8 cellular contexts compared by ENCODE assay signal in the genomic region with DNA sequence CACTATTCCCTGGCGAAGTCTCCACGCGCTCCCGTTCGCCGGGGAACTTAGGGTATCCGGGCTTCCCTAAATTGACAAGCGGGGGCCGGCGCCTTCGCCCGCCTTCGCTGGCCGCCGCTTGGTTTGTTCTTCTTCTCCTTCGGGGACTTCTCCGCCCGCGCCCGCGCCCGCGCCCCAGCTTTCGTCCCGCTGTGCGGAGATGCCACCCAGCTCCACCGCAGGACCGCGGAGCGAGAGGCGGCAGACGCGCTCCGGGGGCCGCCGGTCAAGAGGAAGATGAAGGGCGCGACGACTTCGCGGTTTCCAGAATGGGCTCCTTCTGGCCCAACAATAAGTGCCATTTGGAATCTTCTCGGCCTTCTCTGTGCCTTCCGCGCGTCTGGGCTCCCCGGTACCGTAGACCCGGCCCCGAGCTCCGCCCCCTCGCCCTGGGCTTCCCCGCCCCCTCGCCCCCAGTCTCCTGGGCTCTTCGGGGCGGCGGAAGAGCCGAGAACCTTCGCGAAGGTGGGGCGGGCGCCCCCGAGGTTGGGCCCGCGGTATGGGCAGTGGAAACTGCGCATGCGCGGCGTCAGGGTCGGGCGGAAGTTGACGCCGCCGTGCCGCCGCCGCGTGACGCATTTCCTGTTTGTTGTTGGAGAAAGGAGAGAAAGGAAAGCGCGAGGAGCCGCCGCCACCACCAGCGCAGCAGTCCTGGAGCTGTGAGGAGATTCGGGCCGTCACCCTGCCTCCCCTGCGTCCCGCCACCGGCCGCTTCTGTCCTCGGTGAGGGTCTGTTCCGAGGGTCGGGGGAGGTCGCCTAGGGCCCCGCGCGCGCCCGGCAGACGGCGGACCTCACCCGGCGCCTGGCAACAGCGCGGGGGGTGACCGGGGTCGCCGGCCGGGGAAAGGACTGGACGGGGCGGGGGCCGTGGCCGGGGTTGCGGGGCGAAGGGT.
DNase-seq lines count a peak whose midpoint lies in the region; ATAC-seq lines count a peak whose summit lies in the region.

A gene (plus strand): TSS at position 622 of the 933 bp plus-strand sequence. CDS start 21,569 bp downstream, outside the sequence.

- DNase-seq in NCI-H526 treated with DMSO at 0.1 percent for 48 hours (lab: John Stamatoyannopoulos, UW) (peak; percentile 93), dedifferentiated amniotic fluid mesenchymal stem cell (ENCODE audit: extremely low spot score) (peak; percentile 88), left kidney (ENCODE audit: low read depth, low spot score) (peak; percentile 98)
- DNase-seq in activated CD4-positive, alpha-beta T cell treated with anti-CD3 and anti-CD28 coated beads, Interleukin-2, amount 50 U/mL, for 1 hour, result peak; percentile 95
- DNase-seq in stimulated activated CD4-positive, alpha-beta T cell treated with anti-CD3 and anti-CD28 coated beads, Interleukin-1b, Interleukin-23, amount 100 ng/mL, for 48 hours, result peak; percentile 93

- H3K4me2 ChIP-seq in BLaER1 treated with 17β-estradiol and CSF1 and Interleukin-3, amounts not matched to agents 10 nM and 100 nM, result peak within 1 kb of the TSS; percentile 91 to 99 (median 96)

- peaks cover 0 to 33% (median 14%) of the 10 kb centered on the region in 11 experiments; a peak in 14 of 22 replicates for H3K36me3 ChIP-seq in BLaER1 treated with 17β-estradiol and CSF1 and Interleukin-3, amounts not matched to agents 10 nM and 100 nM

- H3K4me3 ChIP-seq in BLaER1 treated with 17β-estradiol and CSF1 and Interleukin-3, amounts not matched to agents 10 nM and 100 nM, result peak within 1 kb of the TSS; percentile 72 to 96 (median 84)

- H3K27ac ChIP-seq in BLaER1 treated with 17β-estradiol and CSF1 and Interleukin-3, amounts not matched to agents 10 nM and 100 nM, result peak within 1 kb of the TSS; percentile 90 to 98 (median 96)

- no peaks in the 10 kb centered on the region for H3K9me3 ChIP-seq in BLaER1 treated with 17β-estradiol and CSF1 and Interleukin-3, amounts not matched to agents 10 nM and 100 nM (replicated peaks in 1 of 11)

- peaks cover 43 to 45% (median 44%) of the 10 kb centered on the region in 11 experiments for H4K20me1 ChIP-seq in BLaER1 treated with 17β-estradiol and CSF1 and Interleukin-3, amounts not matched to agents 10 nM and 100 nM

- peak; percentile 74 for ATAC-seq in GM19328 (IDR thresholded peaks at IDR 0.05; ENCODE audit: unreplicated experiment)
- ATAC-seq in HG03469 (IDR thresholded peaks at IDR 0.05; ENCODE audit: unreplicated experiment), result peak; percentile 57

- no peaks in the 10 kb centered on the region for H3K27me3 ChIP-seq in BLaER1 treated with 17β-estradiol and CSF1 and Interleukin-3, amounts not matched to agents 10 nM and 100 nM

- H3K4me1 ChIP-seq in BLaER1 treated with 17β-estradiol and CSF1 and Interleukin-3, amounts not matched to agents 10 nM and 100 nM, result peaks cover 68 to 82% (median 76%) of the 10 kb centered on the region in 10 experiments

- H3K9ac ChIP-seq in BLaER1 treated with 17β-estradiol and CSF1 and Interleukin-3, amounts not matched to agents 10 nM and 100 nM, result peak within 1 kb of the TSS; percentile 89 to 96 (median 93)

Comparison
In these comparisons a context has a peak if more than half of its experiments do, and no peak if none do; other contexts are left out.
1. Peak in every context shown above with its lines: DNase-seq, ATAC-seq, H3K4me3 ChIP-seq and H3K27ac ChIP-seq.